Comparison of ENCODE assay signal across 22 cellular contexts in the genomic region with DNA sequence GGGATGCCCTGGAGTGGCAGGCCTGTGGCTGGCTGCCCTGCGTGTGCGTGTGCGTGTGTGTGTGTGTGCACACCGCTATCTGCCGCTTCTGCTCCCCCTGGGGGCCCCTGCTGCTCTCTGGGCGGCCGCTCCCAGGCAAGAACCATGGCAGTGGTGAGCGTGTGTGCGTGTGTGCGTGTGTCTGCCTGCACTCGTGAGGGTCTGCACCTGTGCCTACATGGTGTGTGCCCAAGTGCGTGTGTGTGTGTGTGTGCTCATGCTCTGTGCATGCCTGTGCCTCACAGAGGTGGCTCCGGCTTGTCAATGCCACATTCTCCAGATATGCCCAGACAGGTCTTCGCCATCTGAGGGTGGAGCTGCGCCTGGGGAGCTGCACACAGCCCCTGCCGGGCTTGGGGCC. TPM values are rescaled to one million over a fixed set of nuclear protein-coding genes. Genes with fewer than 3 reads are reported as not detected.
DNase-seq lines count a peak whose midpoint lies in the region; ATAC-seq, FAIRE-seq and TF ChIP-seq lines count a peak whose summit lies in the region.
"Had no signal": no experiment of that assay in that cellular context is flagged by ENCODE, and none has a peak within 500 bp of the region (broad histone marks: within the 10 kb centered on the region; RNA-seq: fewer than 3 reads in every experiment).

No MANE protein-coding gene starts in this region.

- intact Hi-C loops in activated CD4-positive, alpha-beta T cell treated with anti-CD3 and anti-CD28 coated beads for 36 hours (cut with DNase I, micrococcal nuclease) = no loop called here
- intact Hi-C loops in activated T-helper 1 cell treated with anti-CD3 and anti-CD28 coated beads, Interleukin-12 subunit alpha, Interleukin-12 subunit beta, Interleukin-2, Interleukin-4 antibody, amounts not matched to agents 30 ng/mL and 10 ng/mL and 1 ng/mL, durations not matched to agents 14 hours and 24 hours and 36 hours (cut with micrococcal nuclease) = no loop called here

- H3K23ac ChIP-seq in H1 (ENCODE audit: insufficient read length) = no peak overlapping the region
- H3K23ac ChIP-seq in neuronal stem cell (ENCODE audit: low read depth, low read length, poor library complexity) = peak overlapping the region; percentile 87

- peak overlapping the region; percentile 78 for H3K4ac ChIP-seq in H1 (replicated peaks; ENCODE audit: insufficient read length, low read depth, low read length)
- H3K4ac ChIP-seq in neuronal stem cell (ENCODE audit: low read length) = peak overlapping the region; percentile 55

- H4K8ac ChIP-seq in H1 (ENCODE audit: extremely low read depth, insufficient read depth, low read length) (no peak overlapping the region), neuronal stem cell (ENCODE audit: low read depth, low read length) (no peak overlapping the region)

- TF ChIP-seq POLR2A in H1 (IDR thresholded peaks at IDR 0.05; ENCODE audit: control extremely low read depth in 1 of 2, low read depth in 2 of 2, low read length in 2 of 2) = no peak

- TF ChIP-seq CTCF in HEK293 (tag by site-specific recombination; IDR thresholded peaks at IDR 0.05) = no peak
- TF ChIP-seq CTCF in H1 (IDR thresholded peaks at IDR 0.05; ENCODE audit: control extremely low read depth in 1 of 3, insufficient read depth in 1 of 3, low read depth in 1 of 3, low read length in 3 of 3) = no peak

- H3K4me3 ChIP-seq in HEK293 (ENCODE audit: low read depth, low read length) = no peak overlapping the region
- H3K4me3 ChIP-seq in H1 (ENCODE audit: extremely low read depth in 1 of 4, insufficient read depth in 2 of 4, low read depth in 3 of 4, low read length in 4 of 4) = no peak overlapping the region
- no peak overlapping the region for H3K4me3 ChIP-seq in neuronal stem cell (ENCODE audit: low read length in 2 of 2)
- H3K4me3 ChIP-seq: GM23338, SK-N-MC had no signal

- H2BK120ac ChIP-seq in H1 (replicated peaks; ENCODE audit: low read depth, low read length) (no peak overlapping the region), neuronal stem cell (ENCODE audit: low read depth, low read length) (peak overlapping the region; percentile 87)

- no peaks in the 10 kb centered on the region for H3K79me1 ChIP-seq in H1 (ENCODE audit: low read depth, low read length)
- no peaks in the 10 kb centered on the region for H3K79me1 ChIP-seq in neuronal stem cell (ENCODE audit: low read depth, low read length)

- H3K4me2 ChIP-seq in H1 (ENCODE audit: insufficient read depth in 1 of 2, low read depth in 2 of 2, low read length in 2 of 2) = no peak overlapping the region
- H3K4me2 ChIP-seq in neuronal stem cell (ENCODE audit: insufficient read depth, low read length, poor library complexity, severe bottlenecking) = no peak overlapping the region
- H3K4me2 ChIP-seq: GM23338, KMS-11 had no signal

- no peak for TF ChIP-seq EP300 in H1 (IDR thresholded peaks at IDR 0.05; ENCODE audit: borderline replicate concordance in 1 of 2, low read depth in 2 of 2, low read length in 2 of 2)

- H3K9me3 ChIP-seq in HEK293 (ENCODE audit: control insufficient read depth, insufficient read depth, low read depth, low read length) (no peaks in the 10 kb centered on the region), H1 (ENCODE audit: insufficient read depth in 2 of 2, low read depth in 1 of 2, low read length in 1 of 2) (peaks cover 11 to 27% of the 10 kb centered on the region in 2 experiments; a peak in 3 of 4 replicates), neuronal stem cell (replicated peaks in 1 of 2; ENCODE audit: control insufficient read depth in 2 of 2, insufficient read depth in 1 of 2, low read depth in 1 of 2, low read length in 2 of 2) (peaks cover 3 to 5% of the 10 kb centered on the region in 2 donors)

- H4K5ac ChIP-seq in H1 (ENCODE audit: insufficient read length, low read depth, low read length) = no peak overlapping the region

- H3K36me3 ChIP-seq in HEK293 (ENCODE audit: control insufficient read depth in 2 of 2, insufficient read depth in 1 of 2, low read length in 2 of 2) = no peaks in the 10 kb centered on the region
- no peaks in the 10 kb centered on the region for H3K36me3 ChIP-seq in H1 (ENCODE audit: control insufficient read depth in 2 of 4, insufficient read depth in 4 of 4, low read length in 3 of 4)
- H3K36me3 ChIP-seq in neuronal stem cell (replicated peaks in 1 of 2; ENCODE audit: control insufficient read depth in 2 of 2, insufficient read depth in 2 of 2, low read length in 2 of 2) = no peaks in the 10 kb centered on the region

- H3K14ac ChIP-seq in H1 (ENCODE audit: insufficient read length) (no peak overlapping the region), neuronal stem cell (ENCODE audit: low read length) (peak overlapping the region; percentile 95)

- H4K20me1 ChIP-seq in H1 (replicated peaks in 1 of 2; ENCODE audit: control insufficient read depth in 1 of 2, insufficient read depth in 2 of 2, low read length in 2 of 2) = peaks cover 0 to 1% of the 10 kb centered on the region in 2 experiments

- DNase-seq in COR-L47 (lab: John Stamatoyannopoulos, UW) (peak; percentile 32), H1 (ENCODE audit: low read depth in 1 of 2, low spot score in 2 of 2) (no peak), neuronal stem cell (ENCODE audit: low spot score) (no peak)
- DNase-seq in activated CD4-positive, alpha-beta T cell treated with anti-CD3 and anti-CD28 coated beads for 36 hours = no peak
- DNase-seq in activated T-helper 1 cell treated with anti-CD3 and anti-CD28 coated beads, Interleukin-12 subunit alpha, Interleukin-12 subunit beta, Interleukin-2, Interleukin-4 antibody, amounts not matched to agents 30 ng/mL and 10 ng/mL and 1 ng/mL, durations not matched to agents 14 hours and 24 hours and 36 hours (ENCODE audit: low spot score) = no peak
- DNase-seq: CD4-positive, alpha-beta memory T cell; DND-41; NCI-H1092; NCI-H187; NCI-H510A treated with DMSO at 0.1 percent for 48 hours; NCI-H82; Right ventricle myocardium superior; T-cell had no signal

- no peak for FAIRE-seq in H1 (lab: Jason Lieb, UNC)
- FAIRE-seq: D721Med, G401.6 had no signal

- no peak overlapping the region for H2AFZ ChIP-seq in H1 (ENCODE audit: low read length)
- no peak overlapping the region for H2AFZ ChIP-seq in neuronal stem cell (ENCODE audit: low read length)
- H2AFZ ChIP-seq: GM23338 had no signal

- H3K23me2 ChIP-seq in H1 (ENCODE audit: low read depth, low read length) = no peaks in the 10 kb centered on the region

- no peak overlapping the region for H2BK20ac ChIP-seq in H1 (ENCODE audit: low read length)

- H3K9ac ChIP-seq in H1 (replicated peaks in 1 of 4; ENCODE audit: extremely low read depth in 1 of 4, low read depth in 3 of 4, low read length in 3 of 4) = no peak overlapping the region
- peak overlapping the region; percentile 74 for H3K9ac ChIP-seq in neuronal stem cell (ENCODE audit: low read depth, low read length, poor library complexity)
- H3K9ac ChIP-seq: KMS-11 had no signal

- no peak overlapping the region for H3K56ac ChIP-seq in H1 (replicated peaks; ENCODE audit: insufficient read length, low read depth, low read length)

- H3K4me1 ChIP-seq in HEK293 (ENCODE audit: control insufficient read depth, insufficient read depth, low read length) = no peaks in the 10 kb centered on the region
- no peaks in the 10 kb centered on the region for H3K4me1 ChIP-seq in H1 (replicated peaks in 1 of 4; ENCODE audit: control insufficient read depth in 3 of 4, insufficient read depth in 4 of 4, low read length in 3 of 4)
- H3K4me1 ChIP-seq in neuronal stem cell (ENCODE audit: control insufficient read depth in 2 of 2, insufficient read depth in 1 of 2, low read depth in 1 of 2, low read length in 2 of 2) = peaks cover 29% of the 10 kb centered on the region in 2 donors

- POLR2A ChIA-PET in HEK293 (lab: Yijun Ruan, JAX) (interaction anchor here (1.2 kb wide), 1 partner anchor 95 kb away, joined by 4 read pairs; the partner anchor contains the start of gene PANK4), H1 (lab: Charles Lee; ENCODE audit: partially characterized antibody) (no interaction called here)
- POLR2A ChIA-PET in activated CD4-positive, alpha-beta T cell treated with anti-CD3 and anti-CD28 coated beads for 36 hours (lab: Charles Lee) = interaction anchor here (0.6 to 0.7 kb wide), 2 partner anchors 95 to 206 kb away, joined by 3 to 4 read pairs; partner anchors contain the start of gene PANK4

- H3K27ac Mint-ChIP-seq in activated CD4-positive, alpha-beta T cell treated with anti-CD3 and anti-CD28 coated beads for 36 hours = no peak overlapping the region
- no peak overlapping the region for H3K27ac Mint-ChIP-seq in activated T-helper 1 cell treated with anti-CD3 and anti-CD28 coated beads, Interleukin-12 subunit alpha, Interleukin-12 subunit beta, Interleukin-2, Interleukin-4 antibody, amounts not matched to agents 30 ng/mL and 10 ng/mL and 1 ng/mL, durations not matched to agents 14 hours and 24 hours and 36 hours
- H3K27ac Mint-ChIP-seq: B cell, GM23338, T-cell had no signal

- peak overlapping the region; percentile 65 for H4K91ac ChIP-seq in H1 (replicated peaks; ENCODE audit: insufficient read length, low read length)
- peak overlapping the region; percentile 17 for H4K91ac ChIP-seq in neuronal stem cell (ENCODE audit: low read depth, low read length, poor library complexity)

- H3K9me3 Mint-ChIP-seq in activated CD4-positive, alpha-beta T cell treated with anti-CD3 and anti-CD28 coated beads for 36 hours (ENCODE audit: low read depth) = peaks cover 2% of the 10 kb centered on the region
- no peaks in the 10 kb centered on the region for H3K9me3 Mint-ChIP-seq in activated T-helper 1 cell treated with anti-CD3 and anti-CD28 coated beads, Interleukin-12 subunit alpha, Interleukin-12 subunit beta, Interleukin-2, Interleukin-4 antibody, amounts not matched to agents 30 ng/mL and 10 ng/mL and 1 ng/mL, durations not matched to agents 14 hours and 24 hours and 36 hours
- H3K9me3 Mint-ChIP-seq: T-cell had no signal

- H3K36me3 Mint-ChIP-seq in activated CD4-positive, alpha-beta T cell treated with anti-CD3 and anti-CD28 coated beads for 36 hours (ENCODE audit: low read depth) = no peaks in the 10 kb centered on the region
- H3K36me3 Mint-ChIP-seq in activated T-helper 1 cell treated with anti-CD3 and anti-CD28 coated beads, Interleukin-12 subunit alpha, Interleukin-12 subunit beta, Interleukin-2, Interleukin-4 antibody, amounts not matched to agents 30 ng/mL and 10 ng/mL and 1 ng/mL, durations not matched to agents 14 hours and 24 hours and 36 hours (ENCODE audit: low read depth) = no peaks in the 10 kb centered on the region
- H3K36me3 Mint-ChIP-seq: CD4-positive, alpha-beta memory T cell; T-cell had no signal

- no peak overlapping the region for H3K27ac ChIP-seq in HEK293 (ENCODE audit: extremely low read depth, low read depth, low read length)
- no peak overlapping the region for H3K27ac ChIP-seq in H1 (ENCODE audit: low read depth, low read length)
- H3K27ac ChIP-seq in neuronal stem cell (replicated peaks; ENCODE audit: low read length) = no peak overlapping the region
- H3K27ac ChIP-seq: KMS-11, SK-N-MC had no signal

- H3K18ac ChIP-seq in H1 (ENCODE audit: extremely low read depth, low read length) (no peak overlapping the region), neuronal stem cell (ENCODE audit: low read length) (peak overlapping the region; percentile 90)

- ATAC-seq in activated CD4-positive, alpha-beta T cell treated with anti-CD3 and anti-CD28 coated beads for 36 hours = no peak
- ATAC-seq in GM19463 (IDR thresholded peaks at IDR 0.05; ENCODE audit: unreplicated experiment) = no peak
- ATAC-seq: GM23338, T-cell had no signal

- no peak for TF ChIP-seq RAD21 in H1 (IDR thresholded peaks at IDR 0.05 in 1 of 2, conservative IDR thresholded peaks at IDR 0.05 in 1 of 2; ENCODE audit: low read depth in 2 of 2, low read length in 2 of 2)

- no peaks in the 10 kb centered on the region for H3K79me2 ChIP-seq in H1 (ENCODE audit: control insufficient read depth in 1 of 2, insufficient read depth in 2 of 2, low read length in 2 of 2)

- H3K27me3 ChIP-seq in H1 (replicated peaks in 1 of 4; ENCODE audit: control insufficient read depth in 3 of 4, extremely low read depth in 1 of 4, insufficient read depth in 3 of 4, low read length in 3 of 4) = no peaks in the 10 kb centered on the region
- H3K27me3 ChIP-seq in neuronal stem cell (ENCODE audit: control insufficient read depth in 3 of 3, insufficient read depth in 3 of 3, low read depth in 1 of 3, low read length in 3 of 3) = peaks cover 0 to 45% (median 2%) of the 10 kb centered on the region in 3 experiments

- 84% methylated on average over 16 of the region's 16 CpGs; no CpG with 5 or more reads in 1 of the 2 experiments for WGBS in H1 (ENCODE audit: extremely low coverage in 1 of 2, insufficient coverage in 1 of 2, insufficient read length in 1 of 2, insufficient replicate concordance in 2 of 2, low coverage in 1 of 2, low lambda C conversion rate in 2 of 2, missing lambda C conversion rate in 1 of 2), 2 experiments
- WGBS in neuronal stem cell (ENCODE audit: extremely low coverage in 2 of 2, insufficient read length in 2 of 2, insufficient replicate concordance in 1 of 2), 2 donors = no CpG with 5 or more reads among the region's 16 CpGs

- H2BK12ac ChIP-seq in H1 (ENCODE audit: low read depth, low read length) (peak overlapping the region; percentile 50; the same call in 1 of the 2 replicates), neuronal stem cell (ENCODE audit: low read length) (peak overlapping the region; percentile 77)

- H3K4me1 Mint-ChIP-seq in activated CD4-positive, alpha-beta T cell treated with anti-CD3 and anti-CD28 coated beads for 36 hours = no peaks in the 10 kb centered on the region
- H3K4me1 Mint-ChIP-seq in activated T-helper 1 cell treated with anti-CD3 and anti-CD28 coated beads, Interleukin-12 subunit alpha, Interleukin-12 subunit beta, Interleukin-2, Interleukin-4 antibody, amounts not matched to agents 30 ng/mL and 10 ng/mL and 1 ng/mL, durations not matched to agents 14 hours and 24 hours and 36 hours (ENCODE audit: low read depth) = no peaks in the 10 kb centered on the region
- H3K4me1 Mint-ChIP-seq: B cell; CD4-positive, alpha-beta memory T cell; GM23338; T-cell had no signal

- H2AK5ac ChIP-seq in H1 (ENCODE audit: low read depth, low read length) = no peak overlapping the region
- peak overlapping the region; percentile 97 for H2AK5ac ChIP-seq in neuronal stem cell (ENCODE audit: low read depth, low read length)

- 0 out of 2 replicates have a peak overlapping the region, but pooled peaks have one; percentile 35 for H2BK5ac ChIP-seq in H1 (ENCODE audit: low read depth, low read length)
- peak overlapping the region; percentile 63 for H2BK5ac ChIP-seq in neuronal stem cell (ENCODE audit: low read length)

- H3K4me3 Mint-ChIP-seq in activated CD4-positive, alpha-beta T cell treated with anti-CD3 and anti-CD28 coated beads for 36 hours = no peak overlapping the region
- H3K4me3 Mint-ChIP-seq in activated T-helper 1 cell treated with anti-CD3 and anti-CD28 coated beads, Interleukin-12 subunit alpha, Interleukin-12 subunit beta, Interleukin-2, Interleukin-4 antibody, amounts not matched to agents 30 ng/mL and 10 ng/mL and 1 ng/mL, durations not matched to agents 14 hours and 24 hours and 36 hours = no peak overlapping the region
- H3K4me3 Mint-ChIP-seq: B cell; CD4-positive, alpha-beta memory T cell; GM23338; T-cell had no signal

- CTCF ChIA-PET in HEK293 (lab: Yijun Ruan, JAX) (interaction anchor here (0.5 to 1.8 kb wide), 4 partner anchors 10 to 85 kb away, joined by 3 to 5 read pairs (median 3); no protein-coding TSS in a partner anchor), H1 (lab: Charles Lee; ENCODE audit: partially characterized antibody) (interaction anchor here (1.2 to 4.2 kb wide), 11 partner anchors 10 to 1173 kb away, joined by 3 to 48 read pairs (median 6); no protein-coding TSS in a partner anchor)
- CTCF ChIA-PET in activated CD4-positive, alpha-beta T cell treated with anti-CD3 and anti-CD28 coated beads for 36 hours (lab: Charles Lee) = interaction anchor here (1.1 kb wide), 2 partner anchors 11 to 257 kb away, joined by 3 read pairs; no protein-coding TSS in a partner anchor

- H3K27me3 Mint-ChIP-seq in activated CD4-positive, alpha-beta T cell treated with anti-CD3 and anti-CD28 coated beads for 36 hours = no peaks in the 10 kb centered on the region
- no peaks in the 10 kb centered on the region for H3K27me3 Mint-ChIP-seq in activated T-helper 1 cell treated with anti-CD3 and anti-CD28 coated beads, Interleukin-12 subunit alpha, Interleukin-12 subunit beta, Interleukin-2, Interleukin-4 antibody, amounts not matched to agents 30 ng/mL and 10 ng/mL and 1 ng/mL, durations not matched to agents 14 hours and 24 hours and 36 hours (ENCODE audit: insufficient read depth)
- H3K27me3 Mint-ChIP-seq: B cell; CD4-positive, alpha-beta memory T cell had no signal

- H2BK15ac ChIP-seq in H1 (ENCODE audit: low read length) = no peak overlapping the region
- H2BK15ac ChIP-seq in neuronal stem cell (ENCODE audit: low read length) = peak overlapping the region; percentile 100

RNA-seq across cellular contexts. Expression of gene PEX10, which starts 18.7 kb away (rescaled TPM):
- 24.3 and 24.7 TPM in 2 replicates for total RNA-seq in H1 (2021; fragmentation: NEBNext Ultra II Directional; extraction: Animal tissue kit (Norgen Biotek cat#: 25700))
- polyA plus RNA-seq in H1 (2011; rRNA removed) = 26.9 and 37.3 TPM in 2 replicates
- 29.9 TPM for polyA plus RNA-seq in H1 (2011; cell fraction: cytosol; rRNA removed)
- polyA plus RNA-seq in H1 (2011; cell fraction: nucleus; rRNA removed) = 42.6 TPM
- polyA plus RNA-seq in H1 (2012, experiment 1 of 2) = 16.5 to 25.6 TPM (median 24.1 TPM) in 4 replicates
- polyA plus RNA-seq in H1 (2012, experiment 2 of 2) = 26.0 TPM
- polyA plus RNA-seq in H1 (2013, experiment 1 of 2) = 13.3 TPM
- polyA plus RNA-seq in H1 (2013, experiment 2 of 2) = 13.7 TPM
- polyA minus RNA-seq in H1 (2011; rRNA and poly(A)+ RNA removed) = 10.7 and 13.6 TPM in 2 replicates
- polyA minus RNA-seq in H1 (2011; cell fraction: cytosol; rRNA and poly(A)+ RNA removed) = 19.8 TPM
- 22.3 TPM for polyA minus RNA-seq in H1 (2011; cell fraction: nucleus; rRNA and poly(A)+ RNA removed)
- polyA plus RNA-seq in neuronal stem cell (2013, experiment 1 of 2) = 12.4 TPM
- polyA plus RNA-seq in neuronal stem cell (2013, experiment 2 of 2) = 12.5 TPM
- total RNA-seq in activated CD4-positive, alpha-beta T cell treated with anti-CD3 and anti-CD28 coated beads for 36 hours = 10 to 100 TPM; 15.1 to 17.7 TPM
- 22.4 and 24.0 TPM in 2 replicates for total RNA-seq in activated T-helper 1 cell treated with anti-CD3 and anti-CD28 coated beads, Interleukin-12 subunit alpha, Interleukin-12 subunit beta, Interleukin-2, Interleukin-4 antibody, amounts not matched to agents 30 ng/mL and 10 ng/mL and 1 ng/mL, durations not matched to agents 14 hours and 24 hours and 36 hours

RNA-seq across cellular contexts. Expression of gene RER1, which starts 39.5 kb away (rescaled TPM):
- total RNA-seq in H1 (2021; fragmentation: NEBNext Ultra II Directional; extraction: Animal tissue kit (Norgen Biotek cat#: 25700)) = 92.0 and 102 TPM in 2 replicates
- 120 and 134 TPM in 2 replicates for polyA plus RNA-seq in H1 (2011; rRNA removed)
- 93.7 TPM for polyA plus RNA-seq in H1 (2011; cell fraction: cytosol; rRNA removed)
- 63.8 TPM for polyA plus RNA-seq in H1 (2011; cell fraction: nucleus; rRNA removed)
- polyA plus RNA-seq in H1 (2012, experiment 1 of 2) = 70.3 to 94.7 TPM (median 80.1 TPM) in 4 replicates
- 37.7 TPM for polyA plus RNA-seq in H1 (2012, experiment 2 of 2)
- polyA plus RNA-seq in H1 (2013, experiment 1 of 2) = 96.9 TPM
- 106 TPM for polyA plus RNA-seq in H1 (2013, experiment 2 of 2)
- polyA minus RNA-seq in H1 (2011; rRNA and poly(A)+ RNA removed) = 133 and 151 TPM in 2 replicates
- polyA minus RNA-seq in H1 (2011; cell fraction: cytosol; rRNA and poly(A)+ RNA removed) = 34.6 TPM
- 20.3 TPM for polyA minus RNA-seq in H1 (2011; cell fraction: nucleus; rRNA and poly(A)+ RNA removed)
- 63.2 TPM for polyA plus RNA-seq in neuronal stem cell (2013, experiment 1 of 2)
- 64.3 TPM for polyA plus RNA-seq in neuronal stem cell (2013, experiment 2 of 2)
- total RNA-seq in activated CD4-positive, alpha-beta T cell treated with anti-CD3 and anti-CD28 coated beads for 36 hours = 100 to 1,000 TPM; 146 to 152 TPM
- 161 and 177 TPM in 2 replicates for total RNA-seq in activated T-helper 1 cell treated with anti-CD3 and anti-CD28 coated beads, Interleukin-12 subunit alpha, Interleukin-12 subunit beta, Interleukin-2, Interleukin-4 antibody, amounts not matched to agents 30 ng/mL and 10 ng/mL and 1 ng/mL, durations not matched to agents 14 hours and 24 hours and 36 hours

RNA-seq across cellular contexts. Expression of gene MORN1, which starts 39.7 kb away (rescaled TPM):
- 9.1 and 10.5 TPM in 2 replicates for total RNA-seq in H1 (2021; fragmentation: NEBNext Ultra II Directional; extraction: Animal tissue kit (Norgen Biotek cat#: 25700))
- 5.0 and 7.6 TPM in 2 replicates for polyA plus RNA-seq in H1 (2011; rRNA removed)
- 6.9 TPM for polyA plus RNA-seq in H1 (2011; cell fraction: cytosol; rRNA removed)
- polyA plus RNA-seq in H1 (2011; cell fraction: nucleus; rRNA removed) = 15.8 TPM
- polyA plus RNA-seq in H1 (2012, experiment 1 of 2) = 4.3 to 8.9 TPM (median 7.8 TPM) in 4 replicates
- 2.9 TPM for polyA plus RNA-seq in H1 (2012, experiment 2 of 2)
- 3.5 TPM for polyA plus RNA-seq in H1 (2013, experiment 1 of 2)
- 3.7 TPM for polyA plus RNA-seq in H1 (2013, experiment 2 of 2)
- polyA minus RNA-seq in H1 (2011; rRNA and poly(A)+ RNA removed) = 9.2 and 11.9 TPM in 2 replicates
- 7.9 TPM for polyA minus RNA-seq in H1 (2011; cell fraction: cytosol; rRNA and poly(A)+ RNA removed)
- polyA minus RNA-seq in H1 (2011; cell fraction: nucleus; rRNA and poly(A)+ RNA removed) = 14.4 TPM
- polyA plus RNA-seq in neuronal stem cell (2013, experiment 1 of 2) = 7.1 TPM
- 7.9 TPM for polyA plus RNA-seq in neuronal stem cell (2013, experiment 2 of 2)
- total RNA-seq in activated CD4-positive, alpha-beta T cell treated with anti-CD3 and anti-CD28 coated beads for 36 hours = 1 to 10 TPM; 5.1 to 6.1 TPM
- 8.4 and 8.6 TPM in 2 replicates for total RNA-seq in activated T-helper 1 cell treated with anti-CD3 and anti-CD28 coated beads, Interleukin-12 subunit alpha, Interleukin-12 subunit beta, Interleukin-2, Interleukin-4 antibody, amounts not matched to agents 30 ng/mL and 10 ng/mL and 1 ng/mL, durations not matched to agents 14 hours and 24 hours and 36 hours

RNA-seq across cellular contexts. Expression of gene PLCH2, which starts 45.0 kb away (rescaled TPM):
- total RNA-seq in H1 (2021; fragmentation: NEBNext Ultra II Directional; extraction: Animal tissue kit (Norgen Biotek cat#: 25700)) = 0.19 TPM in 2 replicates
- polyA plus RNA-seq in H1 (2011; rRNA removed) = 0.14 TPM in 2 replicates
- polyA plus RNA-seq in H1 (2011; cell fraction: cytosol; rRNA removed) = 0.12 TPM
- 0.54 TPM for polyA plus RNA-seq in H1 (2011; cell fraction: nucleus; rRNA removed)
- polyA plus RNA-seq in H1 (2012, experiment 1 of 2) = 0.06 to 0.16 TPM (median 0.14 TPM) in 4 replicates
- 0.07 TPM for polyA plus RNA-seq in H1 (2012, experiment 2 of 2)
- 0.10 TPM for polyA plus RNA-seq in H1 (2013, experiment 1 of 2)
- polyA plus RNA-seq in H1 (2013, experiment 2 of 2) = 0.07 TPM
- polyA minus RNA-seq in H1 (2011; rRNA and poly(A)+ RNA removed) = 0.05 and 0.16 TPM in 2 replicates
- polyA minus RNA-seq in H1 (2011; cell fraction: cytosol; rRNA and poly(A)+ RNA removed) = not detected
- 0.30 TPM for polyA minus RNA-seq in H1 (2011; cell fraction: nucleus; rRNA and poly(A)+ RNA removed)
- 4.2 TPM for polyA plus RNA-seq in neuronal stem cell (2013, experiment 1 of 2)
- 4.0 TPM for polyA plus RNA-seq in neuronal stem cell (2013, experiment 2 of 2)
- 1 to 10 TPM; 5.1 to 6.3 TPM for total RNA-seq in activated CD4-positive, alpha-beta T cell treated with anti-CD3 and anti-CD28 coated beads for 36 hours
- 2.5 and 2.9 TPM in 2 replicates for total RNA-seq in activated T-helper 1 cell treated with anti-CD3 and anti-CD28 coated beads, Interleukin-12 subunit alpha, Interleukin-12 subunit beta, Interleukin-2, Interleukin-4 antibody, amounts not matched to agents 30 ng/mL and 10 ng/mL and 1 ng/mL, durations not matched to agents 14 hours and 24 hours and 36 hours
- total RNA-seq: M059J had no signal
- polyA plus RNA-seq: GM23338 had no signal
